Comparison of ENCODE assay signal across 2 cellular contexts in the genomic region with DNA sequence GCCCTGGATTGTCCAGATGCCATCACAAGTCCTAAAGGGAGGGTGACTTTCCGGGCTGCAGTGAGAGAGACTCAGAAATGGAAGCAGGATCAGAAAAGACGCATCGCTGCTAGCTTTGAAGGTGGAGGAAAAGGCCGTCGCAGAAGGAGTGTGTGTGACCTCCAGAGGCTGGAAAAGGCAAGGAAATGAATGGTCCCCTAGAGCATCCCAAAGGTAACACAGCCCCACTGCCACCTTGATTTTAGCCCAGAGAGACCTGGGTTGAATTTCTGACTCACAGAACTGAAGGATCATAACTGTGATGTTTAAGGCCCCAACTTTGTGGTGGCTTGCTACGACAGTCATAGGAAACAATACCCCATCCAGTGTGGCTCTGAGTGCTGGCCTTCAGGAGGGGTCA.
TF ChIP-seq lines count a peak whose summit lies in the region.

No MANE protein-coding gene starts in this region.

TF ChIP-seq in HepG2, 621 proteins besides CTCF, POLR2A, EP300 and RAD21:
- TF ChIP-seq, protein P1, sequence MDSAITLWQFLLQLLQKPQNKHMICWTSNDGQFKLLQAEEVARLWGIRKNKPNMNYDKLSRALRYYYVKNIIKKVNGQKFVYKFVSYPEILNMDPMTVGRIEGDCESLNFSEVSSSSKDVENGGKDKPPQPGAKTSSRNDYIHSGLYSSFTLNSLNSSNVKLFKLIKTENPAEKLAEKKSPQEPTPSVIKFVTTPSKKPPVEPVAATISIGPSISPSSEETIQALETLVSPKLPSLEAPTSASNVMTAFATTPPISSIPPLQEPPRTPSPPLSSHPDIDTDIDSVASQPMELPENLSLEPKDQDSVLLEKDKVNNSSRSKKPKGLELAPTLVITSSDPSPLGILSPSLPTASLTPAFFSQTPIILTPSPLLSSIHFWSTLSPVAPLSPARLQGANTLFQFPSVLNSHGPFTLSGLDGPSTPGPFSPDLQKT (CRISPR knock-in tag; IDR thresholded peaks at IDR 0.05; ENCODE audit: borderline replicate concordance) = no peak
- TF ChIP-seq NR2C2 (CRISPR knock-in tag; IDR thresholded peaks at IDR 0.05; ENCODE audit: borderline replicate concordance) (no peak), PCBP2 (optimal IDR thresholded peaks at IDR 0.05; ENCODE audit: low read depth, low read length, poor library complexity, severe bottlenecking) (no peak), JDP2 (CRISPR knock-in tag; IDR thresholded peaks at IDR 0.05; ENCODE audit: borderline replicate concordance) (no peak), ZNF232 (CRISPR knock-in tag; IDR thresholded peaks at IDR 0.05; ENCODE audit: borderline replicate concordance) (no peak), MYC (CRISPR knock-in tag; IDR thresholded peaks at IDR 0.05; ENCODE audit: borderline replicate concordance) (no peak), MIXL1 (CRISPR knock-in tag; IDR thresholded peaks at IDR 0.05) (no peak), SMARCC2 (IDR thresholded peaks at IDR 0.05) (no peak), ZNF282 (IDR thresholded peaks at IDR 0.05; ENCODE audit: partially characterized antibody) (no peak), HES4 (CRISPR knock-in tag; IDR thresholded peaks at IDR 0.05; ENCODE audit: borderline replicate concordance) (no peak), POGZ (CRISPR knock-in tag; IDR thresholded peaks at IDR 0.05) (no peak)
- TF ChIP-seq, protein P2, sequence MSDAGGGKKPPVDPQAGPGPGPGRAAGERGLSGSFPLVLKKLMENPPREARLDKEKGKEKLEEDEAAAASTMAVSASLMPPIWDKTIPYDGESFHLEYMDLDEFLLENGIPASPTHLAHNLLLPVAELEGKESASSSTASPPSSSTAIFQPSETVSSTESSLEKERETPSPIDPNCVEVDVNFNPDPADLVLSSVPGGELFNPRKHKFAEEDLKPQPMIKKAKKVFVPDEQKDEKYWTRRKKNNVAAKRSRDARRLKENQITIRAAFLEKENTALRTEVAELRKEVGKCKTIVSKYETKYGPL (CRISPR knock-in tag; IDR thresholded peaks at IDR 0.05) = no peak
- TF ChIP-seq, protein P3, sequence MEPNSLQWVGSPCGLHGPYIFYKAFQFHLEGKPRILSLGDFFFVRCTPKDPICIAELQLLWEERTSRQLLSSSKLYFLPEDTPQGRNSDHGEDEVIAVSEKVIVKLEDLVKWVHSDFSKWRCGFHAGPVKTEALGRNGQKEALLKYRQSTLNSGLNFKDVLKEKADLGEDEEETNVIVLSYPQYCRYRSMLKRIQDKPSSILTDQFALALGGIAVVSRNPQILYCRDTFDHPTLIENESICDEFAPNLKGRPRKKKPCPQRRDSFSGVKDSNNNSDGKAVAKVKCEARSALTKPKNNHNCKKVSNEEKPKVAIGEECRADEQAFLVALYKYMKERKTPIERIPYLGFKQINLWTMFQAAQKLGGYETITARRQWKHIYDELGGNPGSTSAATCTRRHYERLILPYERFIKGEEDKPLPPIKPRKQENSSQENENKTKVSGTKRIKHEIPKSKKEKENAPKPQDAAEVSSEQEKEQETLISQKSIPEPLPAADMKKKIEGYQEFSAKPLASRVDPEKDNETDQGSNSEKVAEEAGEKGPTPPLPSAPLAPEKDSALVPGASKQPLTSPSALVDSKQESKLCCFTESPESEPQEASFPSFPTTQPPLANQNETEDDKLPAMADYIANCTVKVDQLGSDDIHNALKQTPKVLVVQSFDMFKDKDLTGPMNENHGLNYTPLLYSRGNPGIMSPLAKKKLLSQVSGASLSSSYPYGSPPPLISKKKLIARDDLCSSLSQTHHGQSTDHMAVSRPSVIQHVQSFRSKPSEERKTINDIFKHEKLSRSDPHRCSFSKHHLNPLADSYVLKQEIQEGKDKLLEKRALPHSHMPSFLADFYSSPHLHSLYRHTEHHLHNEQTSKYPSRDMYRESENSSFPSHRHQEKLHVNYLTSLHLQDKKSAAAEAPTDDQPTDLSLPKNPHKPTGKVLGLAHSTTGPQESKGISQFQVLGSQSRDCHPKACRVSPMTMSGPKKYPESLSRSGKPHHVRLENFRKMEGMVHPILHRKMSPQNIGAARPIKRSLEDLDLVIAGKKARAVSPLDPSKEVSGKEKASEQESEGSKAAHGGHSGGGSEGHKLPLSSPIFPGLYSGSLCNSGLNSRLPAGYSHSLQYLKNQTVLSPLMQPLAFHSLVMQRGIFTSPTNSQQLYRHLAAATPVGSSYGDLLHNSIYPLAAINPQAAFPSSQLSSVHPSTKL (CRISPR knock-in tag; IDR thresholded peaks at IDR 0.05) = no peak
TF ChIP-seq in HepG2: peak in this region for 0.

TF ChIP-seq in H1, 55 proteins besides CTCF, POLR2A, EP300 and RAD21:
- TF ChIP-seq CBX5 (IDR thresholded peaks at IDR 0.05; ENCODE audit: low read depth, low read length) (no peak), TBP (IDR thresholded peaks at IDR 0.05; ENCODE audit: low read depth, low read length) (no peak), CTBP2 (IDR thresholded peaks at IDR 0.05; ENCODE audit: borderline replicate concordance, insufficient read depth, insufficient read length, low read length) (no peak), ASH2L (IDR thresholded peaks at IDR 0.05; ENCODE audit: low read length) (no peak), TAF7 (optimal IDR thresholded peaks at IDR 0.05; ENCODE audit: borderline replicate concordance, low read depth, low read length) (no peak), NANOG (IDR thresholded peaks at IDR 0.05; ENCODE audit: insufficient read depth, low read depth, low read length, poor library complexity, severe bottlenecking) (no peak), SIRT6 (IDR thresholded peaks at IDR 0.05; ENCODE audit: low read length) (no peak), TCF12 (IDR thresholded peaks at IDR 0.05; ENCODE audit: low read depth, low read length) (no peak), EZH2 (IDR thresholded peaks at IDR 0.05; ENCODE audit: low read depth, low read length, severe bottlenecking) (no peak), YY1 (IDR thresholded peaks at IDR 0.05; ENCODE audit: low read depth, low read length) (no peak), JUND (IDR thresholded peaks at IDR 0.05; ENCODE audit: low read length) (no peak), RBBP5 (IDR thresholded peaks at IDR 0.05; ENCODE audit: borderline replicate concordance, low read depth, low read length) (no peak), FOSL1 (IDR thresholded peaks at IDR 0.05; ENCODE audit: insufficient read depth, low read depth, low read length) (no peak), PHF8 (conservative IDR thresholded peaks at IDR 0.05; ENCODE audit: low read depth, low read length) (no peak), POU5F1 (IDR thresholded peaks at IDR 0.05; ENCODE audit: low read depth, low read length) (no peak), SRF (IDR thresholded peaks at IDR 0.05; ENCODE audit: low read depth, low read length) (no peak), KDM1A (IDR thresholded peaks at IDR 0.05; ENCODE audit: borderline replicate concordance, low read length) (no peak), HDAC6 (IDR thresholded peaks at IDR 0.05; ENCODE audit: low read depth, low read length) (no peak)
- TF ChIP-seq, protein P4, sequence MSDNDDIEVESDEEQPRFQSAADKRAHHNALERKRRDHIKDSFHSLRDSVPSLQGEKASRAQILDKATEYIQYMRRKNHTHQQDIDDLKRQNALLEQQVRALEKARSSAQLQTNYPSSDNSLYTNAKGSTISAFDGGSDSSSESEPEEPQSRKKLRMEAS (IDR thresholded peaks at IDR 0.05) = no peak
